Comparison of ENCODE assay signal across 8 cellular contexts in the genomic region with DNA sequence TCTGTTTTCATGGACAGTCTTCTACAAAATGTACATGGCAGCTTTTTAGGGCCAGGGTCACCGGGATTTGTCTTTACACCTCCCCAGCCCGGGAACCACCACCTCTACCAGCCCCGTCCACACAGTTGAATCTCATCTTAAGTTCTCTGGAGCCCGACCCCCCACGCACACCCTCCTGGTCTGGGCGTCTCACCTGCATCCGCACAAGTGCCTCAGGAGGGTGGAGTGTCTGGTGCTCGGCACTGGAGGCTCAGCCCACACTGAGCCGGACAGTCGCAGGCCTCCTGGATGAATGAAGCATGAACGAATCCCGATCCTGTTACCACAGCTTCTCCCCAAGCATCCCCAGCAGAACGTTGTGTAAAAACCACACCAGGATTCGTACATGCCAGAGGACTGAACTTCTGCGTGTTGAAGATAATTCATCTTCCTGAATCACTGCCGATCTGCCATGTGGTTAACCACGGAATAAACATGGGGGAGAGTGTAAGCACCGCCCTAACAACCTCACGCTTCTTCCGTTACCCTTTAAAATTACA.
DNase-seq lines count a peak whose midpoint lies in the region; ATAC-seq and TF ChIP-seq lines count a peak whose summit lies in the region.

No MANE protein-coding gene starts in this region.

- WGBS in neuronal stem cell (ENCODE audit: extremely low coverage in 2 of 2, insufficient read length in 2 of 2, insufficient replicate concordance in 1 of 2), 2 donors: no CpG with 5 or more reads among the region's 20 CpGs
- 79 to 80% methylated on average over 20 of the region's 20 CpGs for WGBS in heart right ventricle, 2 donors

- H4K8ac ChIP-seq in neuronal stem cell (ENCODE audit: low read depth, low read length): no peak overlapping the region

- TF ChIP-seq CTCF in HEK293 (tag by site-specific recombination; IDR thresholded peaks at IDR 0.05) (no peak), activated B cell treated with CpG ODN at 0.5 μM for 24 hours (IDR thresholded peaks at IDR 0.05) (no peak), heart right ventricle (IDR thresholded peaks at IDR 0.05) (no peak)

- no peaks in the 10 kb centered on the region for H3K36me3 ChIP-seq in HEK293 (ENCODE audit: control insufficient read depth in 2 of 2, insufficient read depth in 1 of 2, low read length in 2 of 2)
- no peaks in the 10 kb centered on the region for H3K36me3 ChIP-seq in neuronal stem cell (replicated peaks in 1 of 2; ENCODE audit: control insufficient read depth in 2 of 2, insufficient read depth in 2 of 2, low read length in 2 of 2)
- no peaks in the 10 kb centered on the region for H3K36me3 ChIP-seq in heart right ventricle

- no peak overlapping the region for H3K27ac Mint-ChIP-seq in activated B cell treated with CpG ODN at 0.5 μM for 24 hours
- peak overlapping the region; percentile 92 for H3K27ac Mint-ChIP-seq in central memory CD8-positive, alpha-beta T cell (ENCODE audit: low read depth)

- peaks cover 2% of the 10 kb centered on the region for H3K79me1 ChIP-seq in neuronal stem cell (ENCODE audit: low read depth, low read length)

- H3K9me3 ChIP-seq in HEK293 (ENCODE audit: control insufficient read depth, insufficient read depth, low read depth, low read length) (no peaks in the 10 kb centered on the region), neuronal stem cell (replicated peaks in 1 of 2; ENCODE audit: control insufficient read depth in 2 of 2, insufficient read depth in 1 of 2, low read depth in 1 of 2, low read length in 2 of 2) (no peaks in the 10 kb centered on the region), heart right ventricle (no peaks in the 10 kb centered on the region)

- CTCF ChIA-PET in HEK293 (lab: Yijun Ruan, JAX) (no interaction called here), activated B cell treated with CpG ODN at 0.5 μM for 24 hours (lab: Charles Lee) (no interaction called here)

- H2AFZ ChIP-seq in neuronal stem cell (ENCODE audit: low read length): no peak overlapping the region

- peak; percentile 28 for ATAC-seq in activated B cell treated with CpG ODN at 0.5 μM for 24 hours (ENCODE audit: low read depth)
- ATAC-seq in central memory CD8-positive, alpha-beta T cell (replicated peaks; ENCODE audit: extremely low read depth, poor library complexity, severe bottlenecking): peak; percentile 95
- no peak for ATAC-seq in HG03457 (IDR thresholded peaks at IDR 0.05; ENCODE audit: unreplicated experiment)
- no peak for ATAC-seq in GM18505 (IDR thresholded peaks at IDR 0.05; ENCODE audit: unreplicated experiment)
- ATAC-seq in heart right ventricle: no peak

- H3K27ac ChIP-seq in HEK293 (ENCODE audit: extremely low read depth, low read depth, low read length) (no peak overlapping the region), neuronal stem cell (replicated peaks; ENCODE audit: low read length) (no peak overlapping the region), heart right ventricle (no peak overlapping the region)

- no peak overlapping the region for H2BK5ac ChIP-seq in neuronal stem cell (ENCODE audit: low read length)

- H3K18ac ChIP-seq in neuronal stem cell (ENCODE audit: low read length): no peak overlapping the region

- H3K14ac ChIP-seq in neuronal stem cell (ENCODE audit: low read length): no peak overlapping the region

- no peak overlapping the region for H2BK15ac ChIP-seq in neuronal stem cell (ENCODE audit: low read length)

- no peak overlapping the region for H2BK120ac ChIP-seq in neuronal stem cell (ENCODE audit: low read depth, low read length)

- H4K91ac ChIP-seq in neuronal stem cell (ENCODE audit: low read depth, low read length, poor library complexity): no peak overlapping the region

- H3K4me2 ChIP-seq in neuronal stem cell (ENCODE audit: insufficient read depth, low read length, poor library complexity, severe bottlenecking): no peak overlapping the region

- intact Hi-C loops in activated B cell treated with CpG ODN at 0.5 μM for 24 hours (cut with micrococcal nuclease): no loop called here
- intact Hi-C loops in heart right ventricle (cut with DNase I): no loop called here

- H3K27me3 Mint-ChIP-seq in activated B cell treated with CpG ODN at 0.5 μM for 24 hours: peaks cover 50% of the 10 kb centered on the region
- peaks cover 88% of the 10 kb centered on the region for H3K27me3 Mint-ChIP-seq in central memory CD8-positive, alpha-beta T cell

- H2AK5ac ChIP-seq in neuronal stem cell (ENCODE audit: low read depth, low read length): no peak overlapping the region

- H3K9me3 Mint-ChIP-seq in activated B cell treated with CpG ODN at 0.5 μM for 24 hours: no peaks in the 10 kb centered on the region
- no peaks in the 10 kb centered on the region for H3K9me3 Mint-ChIP-seq in central memory CD8-positive, alpha-beta T cell

- H3K9ac ChIP-seq in neuronal stem cell (ENCODE audit: low read depth, low read length, poor library complexity): no peak overlapping the region

- H2BK12ac ChIP-seq in neuronal stem cell (ENCODE audit: low read length): no peak overlapping the region

- H3K4me3 ChIP-seq in HEK293 (ENCODE audit: low read depth, low read length): no peak overlapping the region
- no peak overlapping the region for H3K4me3 ChIP-seq in neuronal stem cell (ENCODE audit: low read length in 2 of 2)
- no peak overlapping the region for H3K4me3 ChIP-seq in heart right ventricle

- H3K4ac ChIP-seq in neuronal stem cell (ENCODE audit: low read length): no peak overlapping the region

- H3K23ac ChIP-seq in neuronal stem cell (ENCODE audit: low read depth, low read length, poor library complexity): no peak overlapping the region

- peaks cover 0 to 64% (median 0%) of the 10 kb centered on the region in 3 experiments for H3K27me3 ChIP-seq in neuronal stem cell (ENCODE audit: control insufficient read depth in 3 of 3, insufficient read depth in 3 of 3, low read depth in 1 of 3, low read length in 3 of 3)
- H3K27me3 ChIP-seq in heart right ventricle: peaks cover 0 to 64% (median 26%) of the 10 kb centered on the region in 7 donors

- H3K4me3 Mint-ChIP-seq in activated B cell treated with CpG ODN at 0.5 μM for 24 hours: peak overlapping the region; percentile 60
- peak overlapping the region; percentile 85 for H3K4me3 Mint-ChIP-seq in central memory CD8-positive, alpha-beta T cell

- TF ChIP-seq POLR2A in GM18505 (IDR thresholded peaks at IDR 0.05; ENCODE audit: borderline replicate concordance, extremely low read depth, insufficient read depth, insufficient read length): no peak

- POLR2A ChIA-PET in HEK293 (lab: Yijun Ruan, JAX) (no interaction called here), activated B cell treated with CpG ODN at 0.5 μM for 24 hours (lab: Charles Lee) (no interaction called here)

- peaks cover 22% of the 10 kb centered on the region for H3K4me1 Mint-ChIP-seq in activated B cell treated with CpG ODN at 0.5 μM for 24 hours
- H3K4me1 Mint-ChIP-seq in central memory CD8-positive, alpha-beta T cell: peaks cover 36% of the 10 kb centered on the region

- H3K4me1 ChIP-seq in HEK293 (ENCODE audit: control insufficient read depth, insufficient read depth, low read length): no peaks in the 10 kb centered on the region
- H3K4me1 ChIP-seq in neuronal stem cell (ENCODE audit: control insufficient read depth in 2 of 2, insufficient read depth in 1 of 2, low read depth in 1 of 2, low read length in 2 of 2): no peaks in the 10 kb centered on the region
- H3K4me1 ChIP-seq in heart right ventricle: no peaks in the 10 kb centered on the region

- no peaks in the 10 kb centered on the region for H3K36me3 Mint-ChIP-seq in activated B cell treated with CpG ODN at 0.5 μM for 24 hours (ENCODE audit: low read depth)
- H3K36me3 Mint-ChIP-seq in central memory CD8-positive, alpha-beta T cell (ENCODE audit: insufficient read depth): peaks cover 11% of the 10 kb centered on the region

- DNase-seq in activated B cell treated with CpG ODN at 0.5 μM for 24 hours (no peak), neuronal stem cell (ENCODE audit: low spot score) (no peak), heart right ventricle (no peak)
- peak; percentile 27 to 62 for DNase-seq in central memory CD8-positive, alpha-beta T cell (ENCODE audit: low spot score in 2 of 2)
- peak; percentile 59 for DNase-seq in stimulated activated CD4-positive, alpha-beta T cell treated with anti-CD3 and anti-CD28 coated beads, Interleukin-2, amount 100 ng/mL, for 4 hours (ENCODE audit: low read depth)

TF ChIP-seq in HEK293, 187 proteins besides CTCF, POLR2A, EP300 and RAD21:
- no peak for TF ChIP-seq ZNF23 (tag by site-specific recombination; IDR thresholded peaks at IDR 0.05; ENCODE audit: borderline replicate concordance)
- peak; percentile 93 for TF ChIP-seq SP7 (tag by site-specific recombination; IDR thresholded peaks at IDR 0.05)

Comparison
In these comparisons a context has a peak if more than half of its experiments do, and no peak if none do; other contexts are left out.
1. ATAC-seq: peak in activated B cell treated with CpG ODN at 0.5 μM for 24 hours (single experiment) and central memory CD8-positive, alpha-beta T cell (single experiment); none in HG03457 (single experiment), GM18505 (single experiment) and heart right ventricle (0 of 8).
2. DNase-seq: peak in central memory CD8-positive, alpha-beta T cell (2 of 2) and stimulated activated CD4-positive, alpha-beta T cell treated with anti-CD3 and anti-CD28 coated beads, Interleukin-2, amount 100 ng/mL, for 4 hours (single experiment); none in activated B cell treated with CpG ODN at 0.5 μM for 24 hours (single experiment), neuronal stem cell (single experiment) and heart right ventricle (0 of 2).